11 cellular contexts compared by ENCODE assay signal in the genomic region with DNA sequence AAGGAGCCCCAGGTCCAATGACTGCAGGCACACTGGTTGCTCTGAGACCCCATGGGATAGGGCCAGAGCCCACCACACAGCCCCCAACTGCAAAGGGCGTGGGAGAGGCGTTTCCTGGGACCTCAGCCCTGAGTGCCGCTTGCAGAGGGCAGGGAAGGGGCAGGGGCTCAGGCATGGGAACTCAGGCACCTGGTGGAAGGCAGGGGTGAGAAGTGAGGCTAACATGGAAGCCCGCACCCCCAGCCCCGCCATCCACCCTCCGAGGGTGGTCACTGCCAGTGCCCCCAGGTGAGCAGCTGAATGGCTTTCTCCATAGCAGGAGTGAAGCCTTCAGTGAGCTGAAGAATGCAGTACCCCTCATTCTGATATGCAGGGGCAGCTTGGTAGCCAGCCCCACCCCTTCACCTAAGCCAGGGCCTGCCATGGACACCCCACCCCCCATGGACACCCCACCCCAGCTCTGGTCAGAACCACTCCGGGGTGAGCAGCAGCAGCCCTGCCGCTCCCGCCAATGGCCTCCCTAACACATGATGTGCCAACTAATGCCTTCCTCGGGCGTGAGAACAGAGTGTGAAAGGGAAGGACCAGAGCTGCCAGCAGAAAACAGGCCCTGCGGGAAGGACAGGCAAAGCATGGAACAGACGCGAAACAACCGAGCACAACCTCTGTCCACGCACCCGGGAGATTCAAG. TPM values are rescaled to one million over a fixed set of nuclear protein-coding genes. Genes with fewer than 3 reads are reported as not detected.
"Had no signal": no experiment of that assay in that cellular context is flagged by ENCODE, and none has a peak within 500 bp of the region (broad histone marks: within the 10 kb centered on the region; RNA-seq: fewer than 3 reads in every experiment).

No MANE protein-coding gene starts in this region.

- H3K36me3 Mint-ChIP-seq: stimulated activated memory B cell treated with anti-CD40 and anti-IgM and Interleukin-4, amounts not matched to agents 10 μg/mL and 1 μg/mL and 100 μg/mL, for 72 hours had no signal

- H3K27ac Mint-ChIP-seq: activated T-helper 1 cell treated with anti-CD3 and anti-CD28 coated beads, Interleukin-12 subunit alpha, Interleukin-12 subunit beta, Interleukin-2, Interleukin-4 antibody, amounts not matched to agents 30 ng/mL and 10 ng/mL and 1 ng/mL, durations not matched to agents 14 hours and 24 hours and 36 hours; nephron; stimulated activated memory B cell treated with anti-CD40 and anti-IgM and Interleukin-4, amounts not matched to agents 10 μg/mL and 1 μg/mL and 100 μg/mL, for 72 hours; T-helper 2 cell treated with Interferon-gamma antibody and Interleukin-4, amounts not matched to agents 5 μg/mL and 100 μg/mL, for 36 hours had no signal

- H3K4me3 Mint-ChIP-seq: activated T-helper 1 cell treated with anti-CD3 and anti-CD28 coated beads, Interleukin-12 subunit alpha, Interleukin-12 subunit beta, Interleukin-2, Interleukin-4 antibody, amounts not matched to agents 30 ng/mL and 10 ng/mL and 1 ng/mL, durations not matched to agents 14 hours and 24 hours and 36 hours; stimulated activated memory B cell treated with anti-CD40 and anti-IgM and Interleukin-4, amounts not matched to agents 10 μg/mL and 1 μg/mL and 100 μg/mL, for 72 hours; T-helper 2 cell treated with Interferon-gamma antibody and Interleukin-4, amounts not matched to agents 5 μg/mL and 100 μg/mL, for 36 hours had no signal

- ATAC-seq: gastroesophageal sphincter; sciatic nerve; stimulated activated memory B cell treated with anti-CD40 and anti-IgM and Interleukin-4, amounts not matched to agents 10 μg/mL and 1 μg/mL and 100 μg/mL, for 72 hours had no signal

- H3K4me1 Mint-ChIP-seq: nephron; stimulated activated memory B cell treated with anti-CD40 and anti-IgM and Interleukin-4, amounts not matched to agents 10 μg/mL and 1 μg/mL and 100 μg/mL, for 72 hours had no signal

- H3K27ac ChIP-seq: gastroesophageal sphincter, tibial artery had no signal

- DNase-seq: activated CD4-positive, CD25-positive, alpha-beta regulatory T cell treated with anti-CD3 and anti-CD28 coated beads, Interleukin-2, amount 50 U/mL, for 72 hours; activated naive CD4-positive, alpha-beta T cell treated with anti-CD3 and anti-CD28 coated beads, Interleukin-2, amount 50 U/mL, for 16 hours; mesendoderm; stimulated activated CD4-positive, alpha-beta T cell treated with anti-CD3 and anti-CD28 coated beads, Interleukin-12 subunit alpha, Interleukin-12 subunit beta, amount 100 ng/mL, for 4 hours had no signal

RNA-seq across cellular contexts. Expression of gene AGXT, which starts 55.2 kb away (rescaled TPM):
- total RNA-seq: activated T-helper 1 cell treated with anti-CD3 and anti-CD28 coated beads, Interleukin-12 subunit alpha, Interleukin-12 subunit beta, Interleukin-2, Interleukin-4 antibody, amounts not matched to agents 30 ng/mL and 10 ng/mL and 1 ng/mL, durations not matched to agents 14 hours and 24 hours and 36 hours; gastroesophageal sphincter; sciatic nerve had no signal
